Comparison of ENCODE assay signal across 17 cellular contexts in the genomic region with DNA sequence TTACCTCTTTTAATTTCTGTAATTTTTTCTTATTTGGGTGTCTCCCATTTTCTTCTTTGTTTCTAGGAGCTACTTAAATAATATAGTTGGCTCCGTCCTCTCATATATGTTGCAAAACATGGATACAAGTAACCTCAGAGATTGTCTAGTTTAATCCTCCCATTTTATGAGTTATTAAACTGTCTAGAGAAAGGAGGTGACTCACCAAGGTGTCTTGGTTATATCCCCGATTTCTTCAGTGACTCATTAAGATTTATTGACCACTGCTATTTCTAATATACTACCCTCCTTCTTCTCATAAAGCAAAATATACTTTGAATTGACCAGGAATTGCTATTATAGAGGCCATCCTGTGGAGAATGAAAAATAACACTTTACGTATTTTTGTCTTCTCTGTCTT.
A peak's percentile ranks its signal among the peaks of the same experiment; 100 is the strongest.
DNase-seq lines count a peak whose midpoint lies in the region; ATAC-seq and TF ChIP-seq lines count a peak whose summit lies in the region.
"Had no signal": no experiment of that assay in that cellular context is flagged by ENCODE, and none has a peak within 500 bp of the region (broad histone marks: within the 10 kb centered on the region; RNA-seq: fewer than 3 reads in every experiment).

No MANE protein-coding gene starts in this region.

- H3K27me3 Mint-ChIP-seq in WTC11 (ENCODE audit: low read depth): no peaks in the 10 kb centered on the region; the same call in 1 of the 2 replicates
- peaks cover 4 to 12% (median 8%) of the 10 kb centered on the region in 3 donors for H3K27me3 Mint-ChIP-seq in immature natural killer cell (ENCODE audit: low read depth in 3 of 3)

- H3K27ac Mint-ChIP-seq in WTC11 (no peak overlapping the region), immature natural killer cell (no peak overlapping the region)
- H3K27ac Mint-ChIP-seq: activated naive CD4-positive, alpha-beta T cell treated with anti-CD3 and anti-CD28 coated beads, Interleukin-2, amount 50 U/mL, for 72 hours had no signal

- no peaks in the 10 kb centered on the region for H3K27me3 ChIP-seq in BLaER1
- H3K27me3 ChIP-seq: MG63, testis had no signal

- H3K4me3 Mint-ChIP-seq in WTC11: no peak overlapping the region
- no peak overlapping the region for H3K4me3 Mint-ChIP-seq in immature natural killer cell

- CTCF ChIA-PET in WTC11 (lab: Charles Lee): no interaction called here

- H3K36me3 Mint-ChIP-seq in WTC11 (no peaks in the 10 kb centered on the region), immature natural killer cell (no peaks in the 10 kb centered on the region)
- H3K36me3 Mint-ChIP-seq: activated naive CD4-positive, alpha-beta T cell treated with anti-CD3 and anti-CD28 coated beads, Interleukin-2, amount 50 U/mL, for 72 hours had no signal

- no peak for ATAC-seq in WTC11
- ATAC-seq: activated naive CD4-positive, alpha-beta T cell treated with anti-CD3 and anti-CD28 coated beads, Interleukin-2, amount 50 U/mL, for 72 hours; right cardiac atrium had no signal

- no peak for TF ChIP-seq CTCF in WTC11 (IDR thresholded peaks at IDR 0.05)

- peaks cover 6% of the 10 kb centered on the region for H3K9me3 Mint-ChIP-seq in WTC11
- H3K9me3 Mint-ChIP-seq in immature natural killer cell: no peaks in the 10 kb centered on the region

- H3K4me1 ChIP-seq in BLaER1: peaks cover 40% of the 10 kb centered on the region
- H3K4me1 ChIP-seq: testis had no signal

- H3K9me3 ChIP-seq in BLaER1: no peaks in the 10 kb centered on the region
- H3K9me3 ChIP-seq: MG63, testis had no signal

- H3K36me3 ChIP-seq in BLaER1: no peaks in the 10 kb centered on the region
- H3K36me3 ChIP-seq: MG63 had no signal

- H3K4me2 ChIP-seq in BLaER1: peak overlapping the region; percentile 83

- H3K9ac ChIP-seq in BLaER1: no peak overlapping the region

- H3K4me1 Mint-ChIP-seq in WTC11 (no peaks in the 10 kb centered on the region), immature natural killer cell (peaks cover 11 to 23% of the 10 kb centered on the region in 2 donors)

- POLR2A ChIA-PET in WTC11 (lab: Charles Lee): no interaction called here

- no peak overlapping the region for H3K4me3 ChIP-seq in BLaER1
- H3K4me3 ChIP-seq: MG63, testis had no signal

- no peak overlapping the region for H3K27ac ChIP-seq in BLaER1
- H3K27ac ChIP-seq in substantia nigra (ENCODE audit: low read depth, low read length, poor library complexity, severe bottlenecking): no peak overlapping the region
- H3K27ac ChIP-seq: testis had no signal

- H4K20me1 ChIP-seq in BLaER1: no peaks in the 10 kb centered on the region

- peak; percentile 70 for DNase-seq in HT1080 (ENCODE audit: low read depth)
- peak; percentile 91 for DNase-seq in amniotic epithelial cell (ENCODE audit: low read depth)
- DNase-seq in kidney glomerular epithelial cell (lab: John Stamatoyannopoulos, UW): peak; percentile 39
- DNase-seq in WTC11 (ENCODE audit: low spot score): no peak
- DNase-seq in SHP77 treated with DMSO at 0.1 percent for 48 hours (lab: John Stamatoyannopoulos, UW): no peak
- no peak for DNase-seq in substantia nigra (lab: John Stamatoyannopoulos, UW)
- DNase-seq in immature natural killer cell: no peak
- DNase-seq: effector CD8-positive, alpha-beta T cell; GOT3; MG63; NCI-H1436 treated with DMSO at 0.1 percent for 48 hours; NCI-H524 treated with DMSO at 0.1 percent for 48 hours; right cardiac atrium; RPMI8226 had no signal

TF ChIP-seq in WTC11, 78 proteins besides CTCF, POLR2A, EP300 and RAD21 (continues in another document):
- TF ChIP-seq ATF1 (CRISPR knock-in tag; IDR thresholded peaks at IDR 0.05) (no peak), ZNF423 (CRISPR knock-in tag; IDR thresholded peaks at IDR 0.05) (no peak), NFATC4 (CRISPR knock-in tag; IDR thresholded peaks at IDR 0.05) (no peak), ZNF317 (CRISPR knock-in tag; IDR thresholded peaks at IDR 0.05; ENCODE audit: borderline replicate concordance, low read depth) (no peak), ZNF425 (CRISPR knock-in tag; conservative IDR thresholded peaks at IDR 0.05) (no peak), ZNF396 (CRISPR knock-in tag; IDR thresholded peaks at IDR 0.05; ENCODE audit: borderline replicate concordance) (no peak), ESRRA (CRISPR knock-in tag; IDR thresholded peaks at IDR 0.05; ENCODE audit: borderline replicate concordance) (no peak), ZNF263 (CRISPR knock-in tag; IDR thresholded peaks at IDR 0.05; ENCODE audit: low read depth) (no peak), ZNF671 (CRISPR knock-in tag; IDR thresholded peaks at IDR 0.05) (no peak), PRDM15 (CRISPR knock-in tag; IDR thresholded peaks at IDR 0.05) (no peak)
- TF ChIP-seq, protein P1, sequence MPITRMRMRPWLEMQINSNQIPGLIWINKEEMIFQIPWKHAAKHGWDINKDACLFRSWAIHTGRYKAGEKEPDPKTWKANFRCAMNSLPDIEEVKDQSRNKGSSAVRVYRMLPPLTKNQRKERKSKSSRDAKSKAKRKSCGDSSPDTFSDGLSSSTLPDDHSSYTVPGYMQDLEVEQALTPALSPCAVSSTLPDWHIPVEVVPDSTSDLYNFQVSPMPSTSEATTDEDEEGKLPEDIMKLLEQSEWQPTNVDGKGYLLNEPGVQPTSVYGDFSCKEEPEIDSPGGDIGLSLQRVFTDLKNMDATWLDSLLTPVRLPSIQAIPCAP (CRISPR knock-in tag; IDR thresholded peaks at IDR 0.05): no peak
- TF ChIP-seq, protein P2, sequence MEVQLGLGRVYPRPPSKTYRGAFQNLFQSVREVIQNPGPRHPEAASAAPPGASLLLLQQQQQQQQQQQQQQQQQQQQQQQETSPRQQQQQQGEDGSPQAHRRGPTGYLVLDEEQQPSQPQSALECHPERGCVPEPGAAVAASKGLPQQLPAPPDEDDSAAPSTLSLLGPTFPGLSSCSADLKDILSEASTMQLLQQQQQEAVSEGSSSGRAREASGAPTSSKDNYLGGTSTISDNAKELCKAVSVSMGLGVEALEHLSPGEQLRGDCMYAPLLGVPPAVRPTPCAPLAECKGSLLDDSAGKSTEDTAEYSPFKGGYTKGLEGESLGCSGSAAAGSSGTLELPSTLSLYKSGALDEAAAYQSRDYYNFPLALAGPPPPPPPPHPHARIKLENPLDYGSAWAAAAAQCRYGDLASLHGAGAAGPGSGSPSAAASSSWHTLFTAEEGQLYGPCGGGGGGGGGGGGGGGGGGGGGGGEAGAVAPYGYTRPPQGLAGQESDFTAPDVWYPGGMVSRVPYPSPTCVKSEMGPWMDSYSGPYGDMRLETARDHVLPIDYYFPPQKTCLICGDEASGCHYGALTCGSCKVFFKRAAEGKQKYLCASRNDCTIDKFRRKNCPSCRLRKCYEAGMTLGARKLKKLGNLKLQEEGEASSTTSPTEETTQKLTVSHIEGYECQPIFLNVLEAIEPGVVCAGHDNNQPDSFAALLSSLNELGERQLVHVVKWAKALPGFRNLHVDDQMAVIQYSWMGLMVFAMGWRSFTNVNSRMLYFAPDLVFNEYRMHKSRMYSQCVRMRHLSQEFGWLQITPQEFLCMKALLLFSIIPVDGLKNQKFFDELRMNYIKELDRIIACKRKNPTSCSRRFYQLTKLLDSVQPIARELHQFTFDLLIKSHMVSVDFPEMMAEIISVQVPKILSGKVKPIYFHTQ (CRISPR knock-in tag; IDR thresholded peaks at IDR 0.05): no peak

Comparison
In these comparisons a context has a peak if more than half of its experiments do, and no peak if none do; other contexts are left out.
1. DNase-seq: peak in HT1080 (single experiment), amniotic epithelial cell (single experiment) and kidney glomerular epithelial cell (single experiment); none in WTC11 (single experiment), SHP77 treated with DMSO at 0.1 percent for 48 hours (single experiment), substantia nigra (0 of 49) and immature natural killer cell (0 of 3).